ENCODE assay signal across 14 cellular contexts in the genomic region with DNA sequence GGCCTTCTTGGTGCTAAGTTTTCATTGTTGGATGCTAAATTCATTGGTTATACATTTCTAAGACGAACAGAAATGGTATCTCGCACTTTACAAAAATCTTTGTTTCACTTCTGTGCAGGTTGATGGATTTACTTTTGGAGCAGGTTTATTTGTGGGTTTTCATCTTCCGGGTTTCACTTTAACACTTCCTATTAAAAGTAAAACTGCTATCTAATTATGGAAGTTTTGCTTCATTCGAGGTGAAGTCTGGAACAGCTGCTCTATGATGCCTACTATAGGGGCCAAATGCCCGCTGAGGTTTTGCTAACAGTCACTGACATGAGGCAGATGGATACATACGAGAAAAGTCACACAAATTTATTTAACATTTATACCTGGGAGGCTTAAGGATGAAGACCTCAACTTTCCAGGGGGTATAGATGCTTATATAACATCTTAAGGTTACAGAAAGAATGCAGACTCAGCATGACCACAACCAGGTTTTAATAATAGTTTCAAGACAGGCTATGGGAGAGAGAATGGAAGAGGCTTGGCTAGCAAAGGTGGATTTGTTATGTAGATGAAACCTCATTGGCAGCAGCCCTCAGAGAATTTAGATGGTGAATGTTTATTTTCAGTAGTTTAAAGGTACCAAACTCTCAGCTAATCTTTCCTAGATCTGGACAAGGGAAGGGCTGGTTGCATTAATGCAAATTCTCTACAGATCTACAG. TPM values are rescaled to one million over a fixed set of nuclear protein-coding genes. Genes with fewer than 3 reads are reported as not detected.
DNase-seq lines count a peak whose midpoint lies in the region; ATAC-seq and TF ChIP-seq lines count a peak whose summit lies in the region.
"Had no signal": no experiment of that assay in that cellular context is flagged by ENCODE, and none has a peak within 500 bp of the region (broad histone marks: within the 10 kb centered on the region; RNA-seq: fewer than 3 reads in every experiment).

No MANE protein-coding gene starts in this region.

- H4K8ac ChIP-seq in IMR-90 (ENCODE audit: low read depth in 2 of 2, low read length in 2 of 2) (no peak overlapping the region), neuronal stem cell (ENCODE audit: low read depth, low read length) (no peak overlapping the region)

- H3K27me3 ChIP-seq in IMR-90 (ENCODE audit: control insufficient read depth, insufficient read depth, low read length) (no peaks in the 10 kb centered on the region), neuronal stem cell (ENCODE audit: control insufficient read depth in 3 of 3, insufficient read depth in 3 of 3, low read depth in 1 of 3, low read length in 3 of 3) (no peaks in the 10 kb centered on the region)

- no peaks in the 10 kb centered on the region for H4K20me1 ChIP-seq in IMR-90 (ENCODE audit: insufficient read depth, low read length)

- H3K9ac ChIP-seq in IMR-90 (ENCODE audit: low read depth, low read length) (no peak overlapping the region), neuronal stem cell (ENCODE audit: low read depth, low read length, poor library complexity) (no peak overlapping the region)

- no CpG with 5 or more reads among the region's 6 CpGs for WGBS in IMR-90 (ENCODE audit: extremely low coverage in 2 of 2, insufficient read length in 1 of 2), 2 experiments
- WGBS in neuronal stem cell (ENCODE audit: extremely low coverage in 2 of 2, insufficient read length in 2 of 2, insufficient replicate concordance in 1 of 2), 2 donors, result no CpG with 5 or more reads among the region's 6 CpGs

- no peaks in the 10 kb centered on the region for H3K9me1 ChIP-seq in IMR-90 (ENCODE audit: insufficient read depth, low read length)

- in situ Hi-C loops in IMR-90 (cut with MboI; ENCODE audit: low sequenced_read_pairs), result no loop called here

- no peaks in the 10 kb centered on the region for H3K36me3 ChIP-seq in IMR-90 (ENCODE audit: control insufficient read depth, insufficient read depth, low read length)
- H3K36me3 ChIP-seq in neuronal stem cell (replicated peaks in 1 of 2; ENCODE audit: control insufficient read depth in 2 of 2, insufficient read depth in 2 of 2, low read length in 2 of 2), result no peaks in the 10 kb centered on the region

- H2BK120ac ChIP-seq in IMR-90 (ENCODE audit: low read depth, low read length), result no peak overlapping the region
- H2BK120ac ChIP-seq in neuronal stem cell (ENCODE audit: low read depth, low read length), result no peak overlapping the region

- H2AK5ac ChIP-seq in IMR-90 (ENCODE audit: low read depth, low read length) (no peak overlapping the region), neuronal stem cell (ENCODE audit: low read depth, low read length) (no peak overlapping the region)

- intact Hi-C loops in IMR-90 (cut with micrococcal nuclease), result no loop called here

- no peak overlapping the region for H4K5ac ChIP-seq in IMR-90 (ENCODE audit: low read depth, low read length)

- no peak overlapping the region for H2BK20ac ChIP-seq in IMR-90 (ENCODE audit: low read depth, low read length)

- no peak overlapping the region for H3K18ac ChIP-seq in IMR-90 (ENCODE audit: low read depth, low read length)
- H3K18ac ChIP-seq in neuronal stem cell (ENCODE audit: low read length), result no peak overlapping the region

- no peaks in the 10 kb centered on the region for H3K4me1 ChIP-seq in IMR-90 (ENCODE audit: control insufficient read depth, insufficient read depth, low read length)
- H3K4me1 ChIP-seq in neuronal stem cell (ENCODE audit: control insufficient read depth in 2 of 2, insufficient read depth in 1 of 2, low read depth in 1 of 2, low read length in 2 of 2), result no peaks in the 10 kb centered on the region
- H3K4me1 ChIP-seq: Caco-2 had no signal

- no peak overlapping the region for H3K27ac ChIP-seq in IMR-90 (ENCODE audit: insufficient read depth, low read length)
- no peak overlapping the region for H3K27ac ChIP-seq in neuronal stem cell (replicated peaks; ENCODE audit: low read length)
- H3K27ac ChIP-seq: coronary artery had no signal

- no peak overlapping the region; the same call in 2 of the 3 replicates for H2BK15ac ChIP-seq in IMR-90 (ENCODE audit: low read depth, low read length)
- H2BK15ac ChIP-seq in neuronal stem cell (ENCODE audit: low read length), result no peak overlapping the region

- no peak overlapping the region for H3K14ac ChIP-seq in IMR-90 (replicated peaks; ENCODE audit: low read depth, low read length)
- no peak overlapping the region for H3K14ac ChIP-seq in neuronal stem cell (ENCODE audit: low read length)

- no peak for TF ChIP-seq CTCF in IMR-90 (conservative IDR thresholded peaks at IDR 0.05; ENCODE audit: low read depth, low read length)

- H3K4ac ChIP-seq in IMR-90 (ENCODE audit: low read depth, low read length), result no peak overlapping the region
- H3K4ac ChIP-seq in neuronal stem cell (ENCODE audit: low read length), result no peak overlapping the region

- H3K23ac ChIP-seq in IMR-90 (ENCODE audit: low read depth, low read length), result no peak overlapping the region
- H3K23ac ChIP-seq in neuronal stem cell (ENCODE audit: low read depth, low read length, poor library complexity), result no peak overlapping the region

- H3K4me2 ChIP-seq in IMR-90 (ENCODE audit: low read depth, low read length) (no peak overlapping the region), neuronal stem cell (ENCODE audit: insufficient read depth, low read length, poor library complexity, severe bottlenecking) (no peak overlapping the region)

- no peak overlapping the region for H2AK9ac ChIP-seq in IMR-90 (replicated peaks; ENCODE audit: low read depth, low read length, poor library complexity)

- CTCF ChIA-PET in IMR-90 (lab: Yijun Ruan, JAX), result interaction anchor here (0.6 kb wide), 1 partner anchor 738 kb away, joined by 7 read pairs; no protein-coding TSS in a partner anchor

- peak; percentile 37 for ATAC-seq in GM18907 (IDR thresholded peaks at IDR 0.05; ENCODE audit: unreplicated experiment)
- ATAC-seq in GM21786 (IDR thresholded peaks at IDR 0.05; ENCODE audit: unreplicated experiment), result peak; percentile 46
- ATAC-seq in IMR-90 (ENCODE audit: low read depth), result no peak

- H3K79me1 ChIP-seq in IMR-90 (ENCODE audit: low read depth in 1 of 2, low read length in 2 of 2) (no peaks in the 10 kb centered on the region), neuronal stem cell (ENCODE audit: low read depth, low read length) (no peaks in the 10 kb centered on the region)

- H2BK5ac ChIP-seq in IMR-90 (ENCODE audit: low read depth, low read length, poor library complexity, severe bottlenecking), result no peak overlapping the region
- H2BK5ac ChIP-seq in neuronal stem cell (ENCODE audit: low read length), result no peak overlapping the region

- H3K9me3 ChIP-seq in IMR-90 (ENCODE audit: control insufficient read depth, insufficient read depth, low read length) (no peaks in the 10 kb centered on the region), neuronal stem cell (replicated peaks in 1 of 2; ENCODE audit: control insufficient read depth in 2 of 2, insufficient read depth in 1 of 2, low read depth in 1 of 2, low read length in 2 of 2) (no peaks in the 10 kb centered on the region)
- H3K9me3 ChIP-seq: Caco-2 had no signal

- no peak for TF ChIP-seq RAD21 in IMR-90 (IDR thresholded peaks at IDR 0.05; ENCODE audit: low read length)

- dilution Hi-C loops in IMR-90 (cut with HindIII; ENCODE audit: low sequenced_read_pairs, unreplicated experiment), result no loop called here

- POLR2A ChIA-PET in IMR-90 (lab: Charles Lee; ENCODE audit: unreplicated experiment), result no interaction called here

- H3K4me3 ChIP-seq in IMR-90 (ENCODE audit: insufficient read depth, low read depth, low read length) (no peak overlapping the region), neuronal stem cell (ENCODE audit: low read length in 2 of 2) (no peak overlapping the region)
- H3K4me3 ChIP-seq: coronary artery had no signal

- no peak overlapping the region for H2BK12ac ChIP-seq in neuronal stem cell (ENCODE audit: low read length)

- DNase-seq in IMR-90 (no peak), neuronal stem cell (ENCODE audit: low spot score) (no peak), ecto neural progenitor cell (ENCODE audit: low spot score) (no peak), mesenteric fat pad (ENCODE audit: low spot score) (no peak)
- DNase-seq in stimulated activated CD4-positive, alpha-beta T cell treated with anti-CD3 and anti-CD28 coated beads, Interleukin-4, amount 100 ng/mL, for 4 hours, result no peak
- DNase-seq: Caco-2, HFFc6, kidney, NCI-H1930, nephron progenitor cell, T-helper 2 cell had no signal

- no TSS peak for BruUV-seq in IMR-90 (replicated peaks; lab: Mats Ljungman, UMichigan)

- no peak overlapping the region for H3K56ac ChIP-seq in IMR-90 (ENCODE audit: extremely low read depth, insufficient read depth, low read length)

- H2AFZ ChIP-seq in IMR-90 (replicated peaks; ENCODE audit: low read length, poor library complexity), result no peak overlapping the region
- peak overlapping the region; percentile 11 for H2AFZ ChIP-seq in neuronal stem cell (ENCODE audit: low read length)

- no peak for TF ChIP-seq POLR2A in IMR-90 (IDR thresholded peaks at IDR 0.05; ENCODE audit: low read depth, low read length)

- H4K91ac ChIP-seq in IMR-90 (ENCODE audit: insufficient read depth, low read depth, low read length), result no peak overlapping the region
- H4K91ac ChIP-seq in neuronal stem cell (ENCODE audit: low read depth, low read length, poor library complexity), result no peak overlapping the region

TF ChIP-seq in IMR-90, 13 proteins besides CTCF, POLR2A, EP300 and RAD21:
- TF ChIP-seq MAFK (IDR thresholded peaks at IDR 0.05; ENCODE audit: low read depth, low read length) (0 out of 2 replicates have a peak, but pooled peaks have one; percentile 16), RFX5 (IDR thresholded peaks at IDR 0.05; ENCODE audit: low read depth, low read length) (no peak)

RNA-seq across cellular contexts. Expression of a gene that starts 54.2 kb away (rescaled TPM):
- total RNA-seq in IMR-90 (2012; rRNA removed) (0.28 TPM in 1 of 2 replicates, not detected in the other), mesenteric fat pad (not detected)
- polyA plus RNA-seq in IMR-90 (2012; rRNA removed), result not detected in 2 replicates
- not detected in 2 replicates for polyA plus RNA-seq in IMR-90 (2012; cell fraction: cytosol; rRNA removed)
- 1.0 TPM in 1 of 2 replicates, not detected in the other for polyA plus RNA-seq in IMR-90 (2012; cell fraction: nucleus; rRNA removed; ENCODE audit: low replicate concordance)
- 0.31 TPM for polyA plus RNA-seq in neuronal stem cell (2013, experiment 1 of 2)
- 0.10 TPM for polyA plus RNA-seq in neuronal stem cell (2013, experiment 2 of 2)
- total RNA-seq: Caco-2, kidney had no signal
